In genomic region chr7:32495298-32496051, GRCh38 we compare ENCODE assay signal across 1 cellular context.
A peak's percentile ranks its signal among the peaks of the same experiment; 100 is the strongest.
TF ChIP-seq lines count a peak whose summit lies in the region.

Gene AVL9, plus strand, starts transcription at chr7:32495489. Its CDS starts 221 bp downstream, at chr7:32495710.

TF ChIP-seq in HepG2, 621 proteins besides CTCF, POLR2A, EP300 and RAD21 (continued from another document and continues in another):
- peak; percentile 31; the same call in 1 of the 2 replicates for TF ChIP-seq RERE (CRISPR knock-in tag; IDR thresholded peaks at IDR 0.05; ENCODE audit: low read depth)
- no peak for TF ChIP-seq ZNF564 (CRISPR knock-in tag; IDR thresholded peaks at IDR 0.05)
- TF ChIP-seq ZNF207 (IDR thresholded peaks at IDR 0.05; ENCODE audit: borderline replicate concordance), result no peak
- TF ChIP-seq NCOA5 (CRISPR knock-in tag; IDR thresholded peaks at IDR 0.05), result no peak
- no peak; the same call in 1 of the 2 replicates for TF ChIP-seq ZMAT3 (CRISPR knock-in tag; conservative IDR thresholded peaks at IDR 0.05)
- peak; percentile 79; the same call in 1 of the 2 replicates for TF ChIP-seq ZSCAN30 (CRISPR knock-in tag; IDR thresholded peaks at IDR 0.05)
- peak; percentile 50 for TF ChIP-seq FOXO1 (CRISPR knock-in tag; IDR thresholded peaks at IDR 0.05)
- no peak for TF ChIP-seq ZNF7 (CRISPR knock-in tag; IDR thresholded peaks at IDR 0.05)
- TF ChIP-seq ZNF839 (CRISPR knock-in tag; IDR thresholded peaks at IDR 0.05; ENCODE audit: borderline replicate concordance), result peak; percentile 84; the same call in 1 of the 2 replicates
- TF ChIP-seq ZNF547 (CRISPR knock-in tag; IDR thresholded peaks at IDR 0.05), result peak; percentile 88
- no peak for TF ChIP-seq TCF7 (IDR thresholded peaks at IDR 0.05; ENCODE audit: low read depth)
- no peak for TF ChIP-seq GRHL1 (CRISPR knock-in tag; conservative IDR thresholded peaks at IDR 0.05)
- 0 out of 2 replicates have a peak, but pooled peaks have one; percentile 23 for TF ChIP-seq ZKSCAN8 (CRISPR knock-in tag; IDR thresholded peaks at IDR 0.05; ENCODE audit: borderline replicate concordance)
- 0 out of 2 replicates have a peak, but pooled peaks have one; percentile 73 for TF ChIP-seq E2F2 (CRISPR knock-in tag; IDR thresholded peaks at IDR 0.05; ENCODE audit: borderline replicate concordance)
- no peak for TF ChIP-seq HHEX (CRISPR knock-in tag; IDR thresholded peaks at IDR 0.05)
- 0 out of 4 replicates have a peak, but pooled peaks of 1 of the 2 experiments have one; percentile 25 for TF ChIP-seq ATF4 (CRISPR knock-in tag; IDR thresholded peaks at IDR 0.05)
- TF ChIP-seq BCL6 (CRISPR knock-in tag; IDR thresholded peaks at IDR 0.05), result peak; percentile 55
- no peak for TF ChIP-seq FOSL1 (CRISPR knock-in tag; IDR thresholded peaks at IDR 0.05; ENCODE audit: borderline replicate concordance)
- TF ChIP-seq XRCC5 (optimal IDR thresholded peaks at IDR 0.05; ENCODE audit: low read length), result peak; percentile 45
- peak; percentile 71 for TF ChIP-seq NR2C2 (CRISPR knock-in tag; IDR thresholded peaks at IDR 0.05; ENCODE audit: borderline replicate concordance)
- peak; percentile 15 for TF ChIP-seq SMAD3 (CRISPR knock-in tag; IDR thresholded peaks at IDR 0.05)
- no peak for TF ChIP-seq FOXK2 (IDR thresholded peaks at IDR 0.05)
- no peak for TF ChIP-seq NCOR1 (IDR thresholded peaks at IDR 0.05; ENCODE audit: borderline replicate concordance, low read length)
- no peak for TF ChIP-seq ZNF710 (CRISPR knock-in tag; IDR thresholded peaks at IDR 0.05; ENCODE audit: borderline replicate concordance)
- 0 out of 2 replicates have a peak, but pooled peaks have one; percentile 17 for TF ChIP-seq ZBTB20 (CRISPR knock-in tag; IDR thresholded peaks at IDR 0.05; ENCODE audit: borderline replicate concordance, low read depth)
- TF ChIP-seq KDM1A (CRISPR knock-in tag; IDR thresholded peaks at IDR 0.05), result no peak
- TF ChIP-seq ZNF672 (CRISPR knock-in tag; IDR thresholded peaks at IDR 0.05), result no peak
- TF ChIP-seq MAFF (IDR thresholded peaks at IDR 0.05; ENCODE audit: low read depth, low read length), result no peak
- peak; percentile 89 for TF ChIP-seq MEIS2 (CRISPR knock-in tag; IDR thresholded peaks at IDR 0.05)
- peak; percentile 50 for TF ChIP-seq JARID2 (CRISPR knock-in tag; IDR thresholded peaks at IDR 0.05; ENCODE audit: insufficient replicate concordance)
- no peak for TF ChIP-seq BCLAF1 (IDR thresholded peaks at IDR 0.05)
- TF ChIP-seq SKIL (CRISPR knock-in tag; IDR thresholded peaks at IDR 0.05; ENCODE audit: borderline replicate concordance), result no peak
- TF ChIP-seq ZNF770 (CRISPR knock-in tag; IDR thresholded peaks at IDR 0.05), result 0 out of 2 replicates have a peak, but pooled peaks have one; percentile 29
- no peak for TF ChIP-seq HNF4G (IDR thresholded peaks at IDR 0.05; ENCODE audit: borderline replicate concordance, low read depth, low read length)
- TF ChIP-seq HNF4G (CRISPR knock-in tag; IDR thresholded peaks at IDR 0.05; ENCODE audit: borderline replicate concordance, low read depth), result peak; percentile 55
- no peak for TF ChIP-seq TBX3 (IDR thresholded peaks at IDR 0.05; ENCODE audit: borderline replicate concordance)
- no peak for TF ChIP-seq ATAD3A (CRISPR knock-in tag; IDR thresholded peaks at IDR 0.05)
- 0 out of 2 replicates have a peak, but pooled peaks have one; percentile 19 for TF ChIP-seq REXO4 (CRISPR knock-in tag; IDR thresholded peaks at IDR 0.05; ENCODE audit: borderline replicate concordance)
- no peak for TF ChIP-seq PAX8 (CRISPR knock-in tag; IDR thresholded peaks at IDR 0.05; ENCODE audit: borderline replicate concordance)
- TF ChIP-seq FLYWCH1 (CRISPR knock-in tag; IDR thresholded peaks at IDR 0.05), result 0 out of 2 replicates have a peak, but pooled peaks have one; percentile 54
- TF ChIP-seq PHF8 (CRISPR knock-in tag; IDR thresholded peaks at IDR 0.05), result peak; percentile 99
- TF ChIP-seq SRF (IDR thresholded peaks at IDR 0.05; ENCODE audit: low read depth, low read length), result no peak
- TF ChIP-seq ZNF616 (CRISPR knock-in tag; IDR thresholded peaks at IDR 0.05; ENCODE audit: low read depth), result no peak
